In genomic region chr5:100889165-100889564, GRCh38 we compare ENCODE assay signal across 10 cellular contexts. TPM values are rescaled to one million over a fixed set of nuclear protein-coding genes. Genes with fewer than 3 reads are reported as not detected.
DNase-seq lines count a peak whose midpoint lies in the region; ATAC-seq and TF ChIP-seq lines count a peak whose summit lies in the region.
"Had no signal": no experiment of that assay in that cellular context is flagged by ENCODE, and none has a peak within 500 bp of the region (broad histone marks: within the 10 kb centered on the region; RNA-seq: fewer than 3 reads in every experiment).

No MANE protein-coding gene starts in this region.

- no TSS peak for BruUV-seq in HCT116 (replicated peaks; lab: Mats Ljungman, UMichigan)

- no peaks in the 10 kb centered on the region for H3K9me3 ChIP-seq in HCT116 (ENCODE audit: control insufficient read depth in 1 of 2, insufficient read depth in 1 of 2, low read depth in 1 of 2, low read length in 2 of 2)

- H3K4me1 Mint-ChIP-seq in naive B cell: peaks cover 24 to 55% (median 30%) of the 10 kb centered on the region in 3 donors

- no peaks in the 10 kb centered on the region for H3K9me3 Mint-ChIP-seq in naive B cell

- TF ChIP-seq RAD21 in HCT116 (IDR thresholded peaks at IDR 0.05; ENCODE audit: low read depth): no peak

- peaks cover 15 to 22% of the 10 kb centered on the region in 2 donors for H3K36me3 Mint-ChIP-seq in naive B cell

- TF ChIP-seq POLR2A in HCT116 (IDR thresholded peaks at IDR 0.05; ENCODE audit: borderline replicate concordance, extremely low read depth, insufficient read depth, insufficient read length): no peak

- no peaks in the 10 kb centered on the region for H3K9me2 ChIP-seq in HCT116 (ENCODE audit: insufficient read depth)

- no peaks in the 10 kb centered on the region for H3K4me1 ChIP-seq in HCT116 (ENCODE audit: control insufficient read depth in 1 of 2, insufficient read depth in 2 of 2, low read length in 2 of 2)

- no peaks in the 10 kb centered on the region for H3K36me3 ChIP-seq in HCT116 (ENCODE audit: control insufficient read depth in 1 of 2, insufficient read depth in 2 of 2, low read length in 2 of 2)

- H3K4me3 Mint-ChIP-seq in naive B cell: peak overlapping the region; percentile 71 to 86 (median 76)

- H2AFZ ChIP-seq in HCT116 (ENCODE audit: low read depth, low read length, poor library complexity, severe bottlenecking): peak overlapping the region; percentile 21

- no peaks in the 10 kb centered on the region for H4K20me1 ChIP-seq in HCT116 (ENCODE audit: insufficient read depth)

- TF ChIP-seq CTCF in HCT116 (IDR thresholded peaks at IDR 0.05 in 2 of 3, conservative IDR thresholded peaks at IDR 0.05 in 1 of 3; ENCODE audit: borderline replicate concordance in 1 of 3, insufficient read depth in 1 of 3, low read depth in 2 of 3, low read length in 2 of 3): no peak
- no peak for TF ChIP-seq CTCF in omental fat pad (IDR thresholded peaks at IDR 0.05)

- H3K27ac ChIP-seq in HCT116 (ENCODE audit: low read depth, low read length) (no peak overlapping the region), substantia nigra (ENCODE audit: low read depth, low read length, poor library complexity, severe bottlenecking) (no peak overlapping the region)

- RAD21 ChIA-PET in HCT116 (lab: Charles Lee; ENCODE audit: low non-redundant PET in 1 of 2, low total read pairs in 2 of 2, uncharacterized antibody in 2 of 2, unreplicated experiment in 2 of 2): no interaction called here

- no peak overlapping the region for H3K4me2 ChIP-seq in HCT116 (ENCODE audit: low read length)

- no peak overlapping the region for H3K9ac ChIP-seq in HCT116 (ENCODE audit: low read length)

- no peaks in the 10 kb centered on the region for H3K27me3 ChIP-seq in HCT116 (ENCODE audit: insufficient read depth, low read length)

- CTCF ChIA-PET in HCT116 (lab: Charles Lee): no interaction called here

- no peak for DNase-seq in HCT116 (ENCODE audit: low read depth, low spot score)
- DNase-seq in LHCN-M2 (ENCODE audit: low read depth): peak; percentile 23
- DNase-seq in naive B cell: peak; percentile 28
- no peak for DNase-seq in substantia nigra (lab: John Stamatoyannopoulos, UW)
- DNase-seq in omental fat pad (ENCODE audit: low spot score): no peak
- DNase-seq in globus pallidus (ENCODE audit: low spot score): no peak
- DNase-seq in dermis blood vessel endothelial cell: no peak
- DNase-seq: activated CD4-positive, alpha-beta T cell treated with anti-CD3 and anti-CD28 coated beads for 48 hours; stimulated activated CD4-positive, alpha-beta T cell treated with anti-CD3 and anti-CD28 coated beads, Interleukin-2, amount 100 ng/mL, for 24 hours had no signal

- no peak overlapping the region for H3K4me3 ChIP-seq in HCT116 (replicated peaks in 1 of 2; ENCODE audit: low read depth in 1 of 2, low read length in 2 of 2)

- no peaks in the 10 kb centered on the region for H3K79me2 ChIP-seq in HCT116 (ENCODE audit: insufficient read depth, low read length)

- intact Hi-C loops in HCT116 (cut with micrococcal nuclease): no loop called here

- ATAC-seq in GM18858 (IDR thresholded peaks at IDR 0.05; ENCODE audit: unreplicated experiment): peak; percentile 48
- ATAC-seq in HCT116: no peak
- peak; percentile 84 to 90 for ATAC-seq in naive B cell (ENCODE audit: low read depth in 2 of 2)
- ATAC-seq in omental fat pad (ENCODE audit: low FRiP score): no peak

- no peaks in the 10 kb centered on the region for H3K27me3 Mint-ChIP-seq in naive B cell

- peak overlapping the region; percentile 65 to 94 (median 84) for H3K27ac Mint-ChIP-seq in naive B cell

- POLR2A ChIA-PET in HCT116 (lab: Charles Lee): no interaction called here

TF ChIP-seq in HCT116, 20 proteins besides CTCF, POLR2A, EP300 and RAD21:
- TF ChIP-seq ZNF274 (IDR thresholded peaks at IDR 0.05; ENCODE audit: low read depth, low read length) (no peak), EZH2phosphoT487 (IDR thresholded peaks at IDR 0.05; ENCODE audit: borderline replicate concordance) (no peak), YY1 (IDR thresholded peaks at IDR 0.05; ENCODE audit: extremely low read depth, insufficient replicate concordance, low read depth, low read length) (no peak), ELF1 (IDR thresholded peaks at IDR 0.05; ENCODE audit: borderline replicate concordance, low read depth) (no peak), SRF (IDR thresholded peaks at IDR 0.05; ENCODE audit: low read depth) (no peak), TCF7L2 (IDR thresholded peaks at IDR 0.05; ENCODE audit: borderline replicate concordance, extremely low read depth, insufficient read depth, insufficient read length) (no peak)

RNA-seq across cellular contexts. Expression of gene ST8SIA4, which starts 13.9 kb away (rescaled TPM):
- total RNA-seq in HCT116 (2021; ENCODE audit: unreplicated experiment) (not detected), LHCN-M2 (2014; rRNA removed) (11.2 and 13.9 TPM in 2 replicates), omental fat pad (10 to 100 TPM in 2 of 4 donors, 1 to 10 TPM in 2; 4.2 to 23.5 (median 9.4) TPM), dermis blood vessel endothelial cell (3.1 and 4.3 TPM in 2 replicates)
- not detected in 2 replicates for polyA plus RNA-seq in HCT116 (2012)
- 0.22 TPM for polyA plus RNA-seq in LHCN-M2 (2012)
- 10 to 100 TPM; 15.3 to 29.7 (median 22.0) TPM for polyA plus RNA-seq in naive B cell (ENCODE audit: low read depth in 6 of 6)

Comparison
In these comparisons a context has a peak if more than half of its experiments do, and no peak if none do; other contexts are left out.
1. ATAC-seq: peak in GM18858 (single experiment) and naive B cell (2 of 2); none in HCT116 (single experiment) and omental fat pad (single experiment).
2. DNase-seq: peak in LHCN-M2 (single experiment) and naive B cell (single experiment); none in HCT116 (single experiment), substantia nigra (0 of 49), omental fat pad (single experiment), globus pallidus (single experiment) and dermis blood vessel endothelial cell (single experiment).